ENCODE assay signal across 1 cellular context in genomic region chr4:56433280-56433679, GRCh38.
TF ChIP-seq lines count a peak whose summit lies in the region.

No MANE protein-coding gene starts in this region.

TF ChIP-seq in SK-N-SH, 30 proteins besides CTCF, POLR2A, EP300 and RAD21 (continued from another document):
- TF ChIP-seq ELF1 (IDR thresholded peaks at IDR 0.05): no peak
- TF ChIP-seq REST (IDR thresholded peaks at IDR 0.05; ENCODE audit: low read depth, low read length): no peak
- TF ChIP-seq JUND (IDR thresholded peaks at IDR 0.05): no peak
- TF ChIP-seq CHD2 (IDR thresholded peaks at IDR 0.05; ENCODE audit: low read length, partially characterized antibody): no peak
- no peak for TF ChIP-seq YY1 (IDR thresholded peaks at IDR 0.05; ENCODE audit: low read depth)
- TF ChIP-seq FOSL2 (IDR thresholded peaks at IDR 0.05; ENCODE audit: borderline replicate concordance, low read depth): no peak
- no peak for TF ChIP-seq EZH2phosphoT487 (IDR thresholded peaks at IDR 0.05; ENCODE audit: borderline replicate concordance, low read depth)
- TF ChIP-seq ZBTB33 (IDR thresholded peaks at IDR 0.05; ENCODE audit: borderline replicate concordance, low read depth): no peak
- TF ChIP-seq FOXJ3 (CRISPR knock-in tag; IDR thresholded peaks at IDR 0.05): no peak
- TF ChIP-seq SMC3 (IDR thresholded peaks at IDR 0.05; ENCODE audit: low read depth, low read length): no peak
- no peak for TF ChIP-seq USF2 (IDR thresholded peaks at IDR 0.05; ENCODE audit: borderline replicate concordance, low read depth, low read length)
- TF ChIP-seq FOXM1 (IDR thresholded peaks at IDR 0.05; ENCODE audit: low read depth): no peak
